ENCODE assay signal across 8 cellular contexts in the genomic region with DNA sequence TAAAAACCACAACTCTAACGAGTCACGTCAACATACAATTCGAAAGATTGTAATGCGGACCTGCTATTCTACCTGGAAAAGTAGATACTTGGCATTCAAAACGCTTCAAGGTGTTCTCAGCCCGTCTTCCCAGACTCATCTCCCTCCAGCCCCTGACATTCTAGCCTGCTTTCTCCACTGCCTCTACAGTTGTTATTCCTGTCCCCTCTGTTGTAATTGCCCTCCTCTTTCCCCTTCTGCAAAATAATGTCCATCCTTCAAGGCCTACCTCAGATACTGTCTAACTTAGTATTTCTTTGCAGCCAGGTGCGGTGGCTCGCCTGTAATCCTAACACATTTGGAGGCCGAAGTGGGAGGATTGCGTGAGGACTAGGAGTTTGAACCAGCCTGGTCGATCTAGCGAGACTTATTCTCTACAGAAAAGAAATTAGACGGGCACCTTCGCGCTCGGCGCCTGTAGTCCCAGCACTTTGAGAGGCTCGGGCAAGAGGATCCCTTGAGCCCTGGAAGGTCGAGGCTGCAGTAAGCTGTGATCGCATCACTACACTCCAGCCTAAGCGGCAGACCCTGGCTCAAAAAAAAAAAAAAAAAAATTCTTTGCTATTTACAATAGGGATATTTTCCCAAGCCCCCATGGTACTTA. TPM values are rescaled to one million over a fixed set of nuclear protein-coding genes. Genes with fewer than 3 reads are reported as not detected.
DNase-seq lines count a peak whose midpoint lies in the region; ATAC-seq and TF ChIP-seq lines count a peak whose summit lies in the region.

No MANE protein-coding gene starts in this region.

- H3K9ac ChIP-seq in fibroblast of lung (ENCODE audit: insufficient read depth, low read length) = no peak overlapping the region
- H3K9ac ChIP-seq in rectal smooth muscle tissue (ENCODE audit: low read length) = peak overlapping the region; percentile 98

- TF ChIP-seq CTCF in RWPE2 (IDR thresholded peaks at IDR 0.05; ENCODE audit: poor library complexity, severe bottlenecking) (no peak), fibroblast of lung (conservative IDR thresholded peaks at IDR 0.05 in 1 of 2, IDR thresholded peaks at IDR 0.05 in 1 of 2; ENCODE audit: low read depth in 1 of 2, low read length in 2 of 2) (no peak)

- H3K36me3 ChIP-seq in RWPE2 (ENCODE audit: low read depth) (peaks cover 34% of the 10 kb centered on the region), fibroblast of lung (ENCODE audit: control insufficient read depth, insufficient read depth, low read length) (peaks cover 3% of the 10 kb centered on the region), rectal smooth muscle tissue (ENCODE audit: control insufficient read depth, insufficient read depth, low read length) (peaks cover 4% of the 10 kb centered on the region)

- no peaks in the 10 kb centered on the region for H4K20me1 ChIP-seq in fibroblast of lung (ENCODE audit: control insufficient read depth, extremely low read depth, insufficient read depth, low read length)

- peak overlapping the region; percentile 59 for H3K4me2 ChIP-seq in fibroblast of lung (ENCODE audit: extremely low read depth, insufficient read depth, low read length)

- H2AFZ ChIP-seq in fibroblast of lung (ENCODE audit: low read length) = peak overlapping the region; percentile 98

- ATAC-seq in GM18867 (IDR thresholded peaks at IDR 0.05; ENCODE audit: unreplicated experiment) (peak; percentile 1), RWPE2 (ENCODE audit: low read depth) (peak; percentile 17; the same call in 1 of the 3 replicates)

- H3K27ac ChIP-seq in RWPE2 (ENCODE audit: poor library complexity, severe bottlenecking) (peak overlapping the region; percentile 59), fibroblast of lung (ENCODE audit: insufficient read depth, low read length) (peak overlapping the region; percentile 93), rectal smooth muscle tissue (ENCODE audit: low read depth, low read length) (peak overlapping the region; percentile 94)

- H3K4me1 ChIP-seq in RWPE2 (ENCODE audit: insufficient read depth, poor library complexity, severe bottlenecking) (peaks cover 3% of the 10 kb centered on the region), fibroblast of lung (ENCODE audit: control insufficient read depth, extremely low read depth, insufficient read depth, low read length) (no peaks in the 10 kb centered on the region), rectal smooth muscle tissue (ENCODE audit: control insufficient read depth, insufficient read depth, low read length) (peaks cover 3% of the 10 kb centered on the region)

- H3K9me3 ChIP-seq in RWPE2 (ENCODE audit: severe bottlenecking) = no peaks in the 10 kb centered on the region
- H3K9me3 ChIP-seq in fibroblast of lung (ENCODE audit: control insufficient read depth, insufficient read depth, low read depth, low read length) = no peaks in the 10 kb centered on the region

- H3K4me3 ChIP-seq in RWPE2 (ENCODE audit: severe bottlenecking) = peak overlapping the region; percentile 71
- peak overlapping the region; percentile 78 to 98 (median 96) for H3K4me3 ChIP-seq in fibroblast of lung (replicated peaks in 1 of 4; ENCODE audit: control extremely low read depth in 1 of 4, insufficient read depth in 1 of 4, low read depth in 3 of 4, low read length in 4 of 4)
- H3K4me3 ChIP-seq in rectal smooth muscle tissue (ENCODE audit: low read length) = peak overlapping the region; percentile 99

- DNase-seq in RWPE2 (ENCODE audit: low spot score) (no peak), fibroblast of lung (ENCODE audit: low read depth in 2 of 2) (no peak), activated gamma-delta T cell treated with Interleukin-2 at 50 U/mL for 16 hours (no peak), NCI-H1694 (lab: John Stamatoyannopoulos, UW) (no peak), NOMO-1 treated with DMSO at 0.1 percent for 48 hours (lab: John Stamatoyannopoulos, UW; ENCODE audit: unreplicated experiment) (no peak), EL (no peak)

- H3K27me3 ChIP-seq in RWPE2 (ENCODE audit: insufficient read depth, poor library complexity, severe bottlenecking) (no peaks in the 10 kb centered on the region), fibroblast of lung (ENCODE audit: control insufficient read depth, insufficient read depth, low read length) (no peaks in the 10 kb centered on the region), rectal smooth muscle tissue (ENCODE audit: control insufficient read depth, insufficient read depth, low read length) (no peaks in the 10 kb centered on the region)

- H3K79me2 ChIP-seq in fibroblast of lung (ENCODE audit: control insufficient read depth, insufficient read depth, low read length) = peaks cover 17% of the 10 kb centered on the region

RNA-seq across cellular contexts. Expression of gene RBM34, which starts 0.8 kb away (rescaled TPM):
- 64.1 and 66.3 TPM in 2 replicates for total RNA-seq in fibroblast of lung
- 30.3 and 30.6 TPM in 2 replicates for polyA plus RNA-seq in fibroblast of lung
- polyA plus RNA-seq in fibroblast of lung (2012) = 76.6 and 81.8 TPM in 2 replicates
- polyA minus RNA-seq in fibroblast of lung (ENCODE audit: low replicate concordance) = 8.4 and 16.8 TPM in 2 replicates

RNA-seq across cellular contexts. Expression of gene TOMM20, which starts 33.2 kb away (rescaled TPM):
- 85.5 and 92.7 TPM in 2 replicates for total RNA-seq in fibroblast of lung
- 95.1 and 111 TPM in 2 replicates for polyA plus RNA-seq in fibroblast of lung
- 97.4 and 104 TPM in 2 replicates for polyA plus RNA-seq in fibroblast of lung (2012)
- 23.2 and 53.4 TPM in 2 replicates for polyA minus RNA-seq in fibroblast of lung (ENCODE audit: low replicate concordance)
